In genomic region chr1:33175865-33176264, GRCh38 we compare ENCODE assay signal across 1 cellular context.
TF ChIP-seq lines count a peak whose summit lies in the region.

No MANE protein-coding gene starts in this region.

TF ChIP-seq in SK-N-SH, 30 proteins besides CTCF, POLR2A, EP300 and RAD21:
- no peak for TF ChIP-seq SMC3 (IDR thresholded peaks at IDR 0.05; ENCODE audit: low read depth, low read length)
